20 cellular contexts compared by ENCODE assay signal in the genomic region with DNA sequence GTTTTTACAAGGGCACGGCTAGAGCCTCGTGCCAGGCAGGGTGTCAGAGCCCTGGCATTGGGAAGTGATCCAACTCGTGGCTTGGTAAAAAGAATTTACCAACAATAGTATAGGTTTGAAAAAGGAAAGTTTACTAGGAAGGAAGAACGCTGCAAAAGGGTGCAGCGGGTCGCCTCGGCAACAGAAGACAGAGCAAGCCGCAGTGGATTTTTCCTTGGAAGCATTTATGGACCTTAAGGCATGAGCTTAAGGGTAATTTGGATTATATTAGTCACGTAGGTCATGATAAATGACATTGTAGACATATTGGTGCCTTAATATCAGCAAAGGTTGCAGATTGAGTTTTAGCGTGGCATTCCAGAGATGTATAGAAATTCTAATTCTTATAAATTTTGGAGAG.
DNase-seq lines count a peak whose midpoint lies in the region; ATAC-seq and TF ChIP-seq lines count a peak whose summit lies in the region.
"Had no signal": no experiment of that assay in that cellular context is flagged by ENCODE, and none has a peak within 500 bp of the region (broad histone marks: within the 10 kb centered on the region; RNA-seq: fewer than 3 reads in every experiment).

No MANE protein-coding gene starts in this region.

- no peaks in the 10 kb centered on the region for H3K9me2 ChIP-seq in neural cell (ENCODE audit: insufficient read depth, low read length)

- no peaks in the 10 kb centered on the region for H3K36me3 ChIP-seq in adrenal gland (replicated peaks in 1 of 2)
- H3K36me3 ChIP-seq in neural cell (ENCODE audit: insufficient read depth, low read length): no peaks in the 10 kb centered on the region
- H3K36me3 ChIP-seq: BLaER1 treated with 17β-estradiol and CSF1 and Interleukin-3, amounts not matched to agents 10 nM and 100 nM had no signal

- intact Hi-C loops in adrenal gland (cut with DNase I): no loop called here
- intact Hi-C loops in left colon (cut with DNase I, micrococcal nuclease): no loop called here

- no peak for TF ChIP-seq POLR2A in adrenal gland (IDR thresholded peaks at IDR 0.05)

- H3K4me3 ChIP-seq in adrenal gland (no peak overlapping the region), coronary artery (no peak overlapping the region), neural cell (ENCODE audit: low read length) (no peak overlapping the region)
- H3K4me3 ChIP-seq: A549; BLaER1 treated with 17β-estradiol and CSF1 and Interleukin-3, amounts not matched to agents 10 nM and 100 nM; GM12878 had no signal

- ATAC-seq in left colon (peak; percentile 50), GM19463 (IDR thresholded peaks at IDR 0.05; ENCODE audit: unreplicated experiment) (no peak), GM18511 (IDR thresholded peaks at IDR 0.05; ENCODE audit: unreplicated experiment) (no peak)
- ATAC-seq: A549; CD8-positive, alpha-beta T cell; GM12878 had no signal

- TF ChIP-seq CTCF in adrenal gland (IDR thresholded peaks at IDR 0.05): no peak
- TF ChIP-seq CTCF in coronary artery (IDR thresholded peaks at IDR 0.05): no peak
- TF ChIP-seq CTCF in neural cell (IDR thresholded peaks at IDR 0.05; ENCODE audit: poor library complexity, severe bottlenecking): no peak

- H3K9me3 ChIP-seq in adrenal gland (replicated peaks in 1 of 3): no peaks in the 10 kb centered on the region
- no peaks in the 10 kb centered on the region for H3K9me3 ChIP-seq in neural cell (ENCODE audit: low read length)
- H3K9me3 ChIP-seq: A549; BLaER1 treated with 17β-estradiol and CSF1 and Interleukin-3, amounts not matched to agents 10 nM and 100 nM; Caco-2 had no signal

- H3K4me1 ChIP-seq in adrenal gland (replicated peaks in 1 of 2): peaks cover 0 to 3% of the 10 kb centered on the region in 2 donors
- H3K4me1 ChIP-seq: A549; BLaER1 treated with 17β-estradiol and CSF1 and Interleukin-3, amounts not matched to agents 10 nM and 100 nM; Caco-2 had no signal

- no peak overlapping the region for H2AFZ ChIP-seq in neural cell (ENCODE audit: low read depth, low read length)

- no peaks in the 10 kb centered on the region for H3K27me3 ChIP-seq in adrenal gland
- H3K27me3 ChIP-seq in neural cell (ENCODE audit: insufficient read depth, low read depth, low read length): no peaks in the 10 kb centered on the region
- H3K27me3 ChIP-seq: BLaER1 treated with 17β-estradiol and CSF1 and Interleukin-3, amounts not matched to agents 10 nM and 100 nM had no signal

- DNase-seq in adrenal gland (peak in 4 of 7 donors; percentile 18 to 29 (median 21)), coronary artery (ENCODE audit: low spot score) (peak; percentile 22), left colon (peak; percentile 35 to 44), EL (no peak), NCI-H2227 treated with DMSO at 0.1 percent for 48 hours (lab: John Stamatoyannopoulos, UW) (no peak)
- DNase-seq: AML-193; Caco-2; Calu3; CD4-positive, alpha-beta T cell; CD8-positive, alpha-beta T cell; DMS79 treated with DMSO at 0.1 percent for 48 hours; GDM1 had no signal

- H3K4me2 ChIP-seq in neural cell (ENCODE audit: low read length): no peak overlapping the region
- H3K4me2 ChIP-seq: A549; BLaER1 treated with 17β-estradiol and CSF1 and Interleukin-3, amounts not matched to agents 10 nM and 100 nM had no signal

- 66 to 71% (median 68%) methylated on average over 10 of the region's 10 CpGs for WGBS in adrenal gland, 4 donors

- no peaks in the 10 kb centered on the region for H4K20me1 ChIP-seq in neural cell (ENCODE audit: insufficient read depth)
- H4K20me1 ChIP-seq: BLaER1 treated with 17β-estradiol and CSF1 and Interleukin-3, amounts not matched to agents 10 nM and 100 nM had no signal

- H3K27ac ChIP-seq in adrenal gland (no peak overlapping the region), coronary artery (no peak overlapping the region), neural cell (ENCODE audit: low read length) (no peak overlapping the region)
- H3K27ac ChIP-seq: 22Rv1; A549; BLaER1 treated with 17β-estradiol and CSF1 and Interleukin-3, amounts not matched to agents 10 nM and 100 nM; C4-2B had no signal

- no peak overlapping the region for H3K9ac ChIP-seq in neural cell (ENCODE audit: low read length)
- H3K9ac ChIP-seq: BLaER1 treated with 17β-estradiol and CSF1 and Interleukin-3, amounts not matched to agents 10 nM and 100 nM had no signal

- H3K79me2 ChIP-seq in neural cell (replicated peaks; ENCODE audit: insufficient read depth, low read length): no peaks in the 10 kb centered on the region

- TF ChIP-seq RAD21 in neural cell (conservative IDR thresholded peaks at IDR 0.05): no peak

- TF ChIP-seq EP300 in neural cell (conservative IDR thresholded peaks at IDR 0.05; ENCODE audit: poor library complexity, severe bottlenecking): no peak

- no peaks in the 10 kb centered on the region for H3F3A ChIP-seq in neural cell (ENCODE audit: insufficient read depth, low read length, poor library complexity, severe bottlenecking)

TF ChIP-seq in neural cell, 6 proteins besides CTCF, POLR2A, EP300 and RAD21:
- TF ChIP-seq, protein P1, sequence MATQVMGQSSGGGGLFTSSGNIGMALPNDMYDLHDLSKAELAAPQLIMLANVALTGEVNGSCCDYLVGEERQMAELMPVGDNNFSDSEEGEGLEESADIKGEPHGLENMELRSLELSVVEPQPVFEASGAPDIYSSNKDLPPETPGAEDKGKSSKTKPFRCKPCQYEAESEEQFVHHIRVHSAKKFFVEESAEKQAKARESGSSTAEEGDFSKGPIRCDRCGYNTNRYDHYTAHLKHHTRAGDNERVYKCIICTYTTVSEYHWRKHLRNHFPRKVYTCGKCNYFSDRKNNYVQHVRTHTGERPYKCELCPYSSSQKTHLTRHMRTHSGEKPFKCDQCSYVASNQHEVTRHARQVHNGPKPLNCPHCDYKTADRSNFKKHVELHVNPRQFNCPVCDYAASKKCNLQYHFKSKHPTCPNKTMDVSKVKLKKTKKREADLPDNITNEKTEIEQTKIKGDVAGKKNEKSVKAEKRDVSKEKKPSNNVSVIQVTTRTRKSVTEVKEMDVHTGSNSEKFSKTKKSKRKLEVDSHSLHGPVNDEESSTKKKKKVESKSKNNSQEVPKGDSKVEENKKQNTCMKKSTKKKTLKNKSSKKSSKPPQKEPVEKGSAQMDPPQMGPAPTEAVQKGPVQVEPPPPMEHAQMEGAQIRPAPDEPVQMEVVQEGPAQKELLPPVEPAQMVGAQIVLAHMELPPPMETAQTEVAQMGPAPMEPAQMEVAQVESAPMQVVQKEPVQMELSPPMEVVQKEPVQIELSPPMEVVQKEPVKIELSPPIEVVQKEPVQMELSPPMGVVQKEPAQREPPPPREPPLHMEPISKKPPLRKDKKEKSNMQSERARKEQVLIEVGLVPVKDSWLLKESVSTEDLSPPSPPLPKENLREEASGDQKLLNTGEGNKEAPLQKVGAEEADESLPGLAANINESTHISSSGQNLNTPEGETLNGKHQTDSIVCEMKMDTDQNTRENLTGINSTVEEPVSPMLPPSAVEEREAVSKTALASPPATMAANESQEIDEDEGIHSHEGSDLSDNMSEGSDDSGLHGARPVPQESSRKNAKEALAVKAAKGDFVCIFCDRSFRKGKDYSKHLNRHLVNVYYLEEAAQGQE (IDR thresholded peaks at IDR 0.05; ENCODE audit: borderline replicate concordance): peak; percentile 82
- TF ChIP-seq POLR2AphosphoS5 (IDR thresholded peaks at IDR 0.05): no peak
- no peak for TF ChIP-seq TAF1 (IDR thresholded peaks at IDR 0.05; ENCODE audit: low read depth)

Comparison
In these comparisons a context has a peak if more than half of its experiments do, and no peak if none do; other contexts are left out.
1. DNase-seq: peak in adrenal gland (4 of 7), coronary artery (single experiment) and left colon (2 of 2); none in EL (single experiment) and NCI-H2227 treated with DMSO at 0.1 percent for 48 hours (single experiment).